27 cellular contexts compared by ENCODE assay signal in genomic region chr7:7686806-7687205, GRCh38. TPM values are rescaled to one million over a fixed set of nuclear protein-coding genes. Genes with fewer than 3 reads are reported as not detected.
DNase-seq lines count a peak whose midpoint lies in the region; ATAC-seq and TF ChIP-seq lines count a peak whose summit lies in the region.
"Had no signal": no experiment of that assay in that cellular context is flagged by ENCODE, and none has a peak within 500 bp of the region (broad histone marks: within the 10 kb centered on the region; RNA-seq: fewer than 3 reads in every experiment).

No MANE protein-coding gene starts in this region.

- peak overlapping the region in 3 of 5 experiments; percentile 6 to 73 (median 8) for H3K27ac Mint-ChIP-seq in brain
- H3K27ac Mint-ChIP-seq: activated B cell treated with CpG ODN at 0.5 μM for 24 hours; effector memory CD8-positive, alpha-beta T cell; stimulated activated naive B cell treated with anti-CD40 and anti-IgM and Interleukin-4, amounts not matched to agents 10 μg/mL and 1 μg/mL and 100 μg/mL, for 72 hours had no signal

- H3K4me1 ChIP-seq in heart right ventricle (peaks cover 5 to 48% (median 36%) of the 10 kb centered on the region in 9 donors), right atrium auricular region (peaks cover 0 to 41% of the 10 kb centered on the region in 2 donors)
- H3K4me1 ChIP-seq: uterus had no signal

- H3K9me3 ChIP-seq in heart right ventricle (no peaks in the 10 kb centered on the region), right atrium auricular region (no peaks in the 10 kb centered on the region), MG63 (no peaks in the 10 kb centered on the region)
- H3K9me3 ChIP-seq: colonic mucosa, testis, uterus had no signal

- no peaks in the 10 kb centered on the region for H3K36me3 ChIP-seq in heart right ventricle
- no peaks in the 10 kb centered on the region for H3K36me3 ChIP-seq in right atrium auricular region
- H3K36me3 ChIP-seq in MG63 = no peaks in the 10 kb centered on the region
- H3K36me3 ChIP-seq: colonic mucosa, uterus had no signal

- H3K4me3 ChIP-seq in heart right ventricle = no peak overlapping the region
- no peak overlapping the region for H3K4me3 ChIP-seq in right atrium auricular region
- H3K4me3 ChIP-seq in MG63 = no peak overlapping the region
- H3K4me3 ChIP-seq: colonic mucosa, PC-9, testis, uterus had no signal

- H3K27me3 Mint-ChIP-seq in brain = peaks cover 4% of the 10 kb centered on the region
- H3K27me3 Mint-ChIP-seq: activated B cell treated with CpG ODN at 0.5 μM for 24 hours; CD4-positive, alpha-beta memory T cell; effector memory CD8-positive, alpha-beta T cell; IgD-negative memory B cell; stimulated activated naive B cell treated with anti-CD40 and anti-IgM and Interleukin-4, amounts not matched to agents 10 μg/mL and 1 μg/mL and 100 μg/mL, for 72 hours had no signal

- H3K4me3 Mint-ChIP-seq in brain = no peak overlapping the region
- H3K4me3 Mint-ChIP-seq: activated B cell treated with CpG ODN at 0.5 μM for 24 hours; CD4-positive, alpha-beta memory T cell; effector memory CD8-positive, alpha-beta T cell; IgD-negative memory B cell; stimulated activated naive B cell treated with anti-CD40 and anti-IgM and Interleukin-4, amounts not matched to agents 10 μg/mL and 1 μg/mL and 100 μg/mL, for 72 hours had no signal

- WGBS in heart right ventricle, 2 donors = 48 to 54% methylated on average over 2 of the region's 2 CpGs

- no peaks in the 10 kb centered on the region for H3K9me3 Mint-ChIP-seq in brain
- H3K9me3 Mint-ChIP-seq: activated B cell treated with CpG ODN at 0.5 μM for 24 hours; CD4-positive, alpha-beta memory T cell; effector memory CD8-positive, alpha-beta T cell; IgD-negative memory B cell; stimulated activated naive B cell treated with anti-CD40 and anti-IgM and Interleukin-4, amounts not matched to agents 10 μg/mL and 1 μg/mL and 100 μg/mL, for 72 hours had no signal

- no peak for DNase-seq in heart right ventricle
- DNase-seq in right atrium auricular region (ENCODE audit: low spot score) = no peak
- peak; percentile 40 for DNase-seq in non-pigmented ciliary epithelial cell (ENCODE audit: low read depth)
- DNase-seq in MG63 = no peak
- no peak for DNase-seq in SK-N-DZ (ENCODE audit: low spot score)
- DNase-seq: activated B cell treated with CpG ODN at 0.5 μM for 24 hours; activated naive CD4-positive, alpha-beta T cell treated with Interleukin-2 at 50 U/mL for 16 hours; amniotic stem cell; CD4-positive, alpha-beta memory T cell; colonic mucosa; effector memory CD8-positive, alpha-beta T cell; foreskin fibroblast; GOT3; NCI-H2029; NCI-H526; NK-92 treated with Interleukin-12 subunit alpha and Interleukin-12 subunit beta, amount 100 ng/mL, for 24 hours; nucleus accumbens; PC-9; right cardiac atrium; stimulated activated naive B cell treated with anti-CD40 and anti-IgM and Interleukin-4, amounts not matched to agents 10 μg/mL and 1 μg/mL and 100 μg/mL, for 72 hours; testis; uterus had no signal

- intact Hi-C loops in heart right ventricle (cut with DNase I) = loop anchor here in 4 of 10 donors (5.0 to 10.0 kb wide), 5 partner anchors 60 to 528 kb away; no protein-coding TSS in a partner anchor

- H3K4me1 Mint-ChIP-seq in brain = peaks cover 25% of the 10 kb centered on the region

- no peak for ATAC-seq in heart right ventricle
- no peak for ATAC-seq in HG03457 (IDR thresholded peaks at IDR 0.05; ENCODE audit: unreplicated experiment)
- no peak for ATAC-seq in HG02610 (IDR thresholded peaks at IDR 0.05; ENCODE audit: unreplicated experiment)
- ATAC-seq: effector memory CD8-positive, alpha-beta T cell; esophagus mucosa; stimulated activated naive B cell treated with anti-CD40 and anti-IgM and Interleukin-4, amounts not matched to agents 10 μg/mL and 1 μg/mL and 100 μg/mL, for 72 hours had no signal

- H3K27me3 ChIP-seq in heart right ventricle = no peaks in the 10 kb centered on the region
- H3K27me3 ChIP-seq in right atrium auricular region = no peaks in the 10 kb centered on the region
- no peaks in the 10 kb centered on the region for H3K27me3 ChIP-seq in MG63
- H3K27me3 ChIP-seq: colonic mucosa, testis, uterus had no signal

- H3K27ac ChIP-seq in heart right ventricle (peak overlapping the region in 8 of 10 donors; percentile 19 to 87 (median 76)), right atrium auricular region (peak overlapping the region in 1 of 2 donors; percentile 45)
- H3K27ac ChIP-seq: colonic mucosa, PC-9, testis had no signal

- TF ChIP-seq CTCF in heart right ventricle (IDR thresholded peaks at IDR 0.05) = no peak
- TF ChIP-seq CTCF in right atrium auricular region (IDR thresholded peaks at IDR 0.05) = no peak
- TF ChIP-seq CTCF in brain (conservative IDR thresholded peaks at IDR 0.05) = no peak

- peaks cover 8% of the 10 kb centered on the region for H3K36me3 Mint-ChIP-seq in brain

RNA-seq across cellular contexts. Expression of gene RPA3, which starts 31.6 kb away (rescaled TPM):
- total RNA-seq in heart right ventricle = 10 to 100 TPM; 17.4 to 25.9 (median 22.9) TPM
- 10 to 100 TPM; 15.9 to 20.6 TPM for polyA plus RNA-seq in heart right ventricle
- total RNA-seq in right atrium auricular region = 10 to 100 TPM; 15.6 to 18.0 TPM
- 57.1 TPM for polyA plus RNA-seq in brain (ENCODE audit: insufficient read depth, low read depth, low replicate concordance)
- 55.7 and 81.5 TPM in 2 replicates for total RNA-seq in MG63 (2014; rRNA removed; shearing (Covaris generic); ENCODE audit: low replicate concordance)
- 119 and 137 TPM in 2 replicates for polyA plus RNA-seq in SK-N-DZ (2014; cell fraction: cytosol; rRNA removed)
- 111 and 157 TPM in 2 replicates for polyA plus RNA-seq in SK-N-DZ (2014; cell fraction: nucleus; rRNA removed)

RNA-seq across cellular contexts. Expression of gene UMAD1, which starts 46.3 kb away (rescaled TPM):
- total RNA-seq in heart right ventricle (10 to 100 TPM; 13.4 to 24.7 (median 18.0) TPM), right atrium auricular region (10 to 100 TPM in 1 of 2 donors, 1 to 10 TPM in 1; 9.2 to 17.7 TPM)
- polyA plus RNA-seq in heart right ventricle (1 to 10 TPM; 3.5 to 7.9 TPM), brain (ENCODE audit: insufficient read depth, low read depth, low replicate concordance) (12.0 TPM)
- total RNA-seq in MG63 (2014; rRNA removed; shearing (Covaris generic); ENCODE audit: low replicate concordance) = 9.3 and 15.9 TPM in 2 replicates
- polyA plus RNA-seq in SK-N-DZ (2014; cell fraction: cytosol; rRNA removed) = 30.3 and 35.6 TPM in 2 replicates
- 7.3 and 14.8 TPM in 2 replicates for polyA plus RNA-seq in SK-N-DZ (2014; cell fraction: nucleus; rRNA removed)
